Comparison of ENCODE assay signal across 28 cellular contexts in the genomic region with DNA sequence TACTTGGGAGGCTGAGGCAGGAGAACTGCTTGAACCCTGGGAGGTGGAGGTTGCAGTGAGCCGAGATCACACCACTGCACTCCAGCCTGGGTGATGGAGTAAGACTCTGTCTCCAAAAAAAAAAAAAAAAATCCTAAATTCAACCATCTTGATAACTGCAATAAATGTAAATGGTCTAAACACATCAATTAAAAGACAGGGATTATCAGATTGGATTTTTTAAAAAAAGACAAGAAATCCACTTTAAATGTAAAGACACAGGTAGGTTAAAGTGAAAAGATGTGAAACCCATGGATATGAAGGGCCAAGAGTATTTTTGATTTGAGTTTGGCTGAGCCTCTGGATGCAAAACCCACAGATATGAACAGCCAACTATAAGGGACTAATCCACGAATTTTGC.
"Had no signal": no experiment of that assay in that cellular context is flagged by ENCODE, and none has a peak within 500 bp of the region (broad histone marks: within the 10 kb centered on the region; RNA-seq: fewer than 3 reads in every experiment).

No MANE protein-coding gene starts in this region.

- DNase-seq: activated CD4-positive, alpha-beta T cell treated with anti-CD3 and anti-CD28 coated beads for 48 hours; activated CD4-positive, alpha-beta T cell treated with anti-CD3 and anti-CD28 coated beads, Interleukin-2, amount 50 U/mL, for 4 hours; activated CD4-positive, CD25-positive, alpha-beta regulatory T cell treated with anti-CD3 and anti-CD28 coated beads, Interleukin-2, amount 50 U/mL, for 72 hours; activated CD8-positive, alpha-beta memory T cell treated with anti-CD3 and anti-CD28 coated beads, Interleukin-2, amount 50 U/mL, for 48 hours; activated CD8-positive, alpha-beta T cell treated with anti-CD3 and anti-CD28 coated beads, Interleukin-2, amount 10 ng/mL, durations not matched to agents 7 days and 5 days; activated naive CD4-positive, alpha-beta T cell; activated naive CD8-positive, alpha-beta T cell treated with anti-CD3 and anti-CD28 coated beads, Interleukin-2, amount 50 U/mL, for 24 hours; activated T-cell treated with anti-CD3 and anti-CD28 coated beads, Interleukin-2, amount 50 U/mL, for 1 hour; amygdala; MG63; MV-4-11; NCI-H1092 treated with DMSO at 0.1 percent for 48 hours; NCI-H1417 treated with DMSO at 0.1 percent for 48 hours; NCI-H1694; NCI-H2029 treated with DMSO at 0.1 percent for 48 hours; NCI-H345; NCI-H510A; NCI-H526 treated with DMSO at 0.1 percent for 48 hours; NCI-H82; Right ventricle myocardium superior; SJCRH30; SK-N-SH; SW 1271 had no signal

- H3K4me1 ChIP-seq: SJCRH30 had no signal

- H3K9ac ChIP-seq: SK-N-SH had no signal

- H3K4me3 ChIP-seq: cardiac muscle cell, MG63, SJCRH30 had no signal

- H3K9me2 ChIP-seq: SK-N-SH had no signal

- H3K27ac ChIP-seq: cardiac muscle cell, RWPE1, SJCRH30 had no signal

- ATAC-seq: activated CD8-positive, alpha-beta T cell treated with anti-CD3 and anti-CD28 coated beads, Interleukin-2, amount 10 ng/mL, durations not matched to agents 7 days and 5 days; activated naive CD4-positive, alpha-beta T cell treated with anti-CD3 and anti-CD28 coated beads, Interleukin-2, amount 50 U/mL, for 72 hours; activated naive CD8-positive, alpha-beta T cell treated with anti-CD3 and anti-CD28 coated beads, Interleukin-2, amount 50 U/mL, for 24 hours; Panc1 had no signal

- H3K27me3 ChIP-seq: cardiac muscle cell, MG63, SJCRH30 had no signal

- FAIRE-seq: astrocyte had no signal

- H3K4me2 ChIP-seq: SK-N-SH had no signal
